ENCODE assay signal across 10 cellular contexts in genomic region chr2:98749053-98749450, GRCh38. TPM values are rescaled to one million over a fixed set of nuclear protein-coding genes. Genes with fewer than 3 reads are reported as not detected.
DNase-seq lines count a peak whose midpoint lies in the region; ATAC-seq and TF ChIP-seq lines count a peak whose summit lies in the region.
"Had no signal": no experiment of that assay in that cellular context is flagged by ENCODE, and none has a peak within 500 bp of the region (broad histone marks: within the 10 kb centered on the region; RNA-seq: fewer than 3 reads in every experiment).

No MANE protein-coding gene starts in this region.

- H3K27ac Mint-ChIP-seq in activated CD8-positive, alpha-beta memory T cell treated with anti-CD3 and anti-CD28 coated beads, Interleukin-2, amount 10 ng/mL, durations not matched to agents 7 days and 5 days = peak overlapping the region; percentile 65
- peak overlapping the region; percentile 37 to 46 for H3K27ac Mint-ChIP-seq in stimulated activated naive CD8-positive, alpha-beta T cell treated with anti-CD3 and anti-CD28 coated beads, Interleukin-15, amount 100 ng/mL, for 72 hours
- H3K27ac Mint-ChIP-seq: neural progenitor cell had no signal

- TF ChIP-seq CTCF in fibroblast of mammary gland (conservative IDR thresholded peaks at IDR 0.05; ENCODE audit: control insufficient read depth, insufficient read depth, low read depth, low read length) = no peak

- peaks cover 34% of the 10 kb centered on the region for H3K4me1 Mint-ChIP-seq in activated CD8-positive, alpha-beta memory T cell treated with anti-CD3 and anti-CD28 coated beads, Interleukin-2, amount 10 ng/mL, durations not matched to agents 7 days and 5 days
- peaks cover 37% of the 10 kb centered on the region for H3K4me1 Mint-ChIP-seq in stimulated activated naive CD8-positive, alpha-beta T cell treated with anti-CD3 and anti-CD28 coated beads, Interleukin-15, amount 100 ng/mL, for 72 hours

- ATAC-seq in activated CD8-positive, alpha-beta memory T cell treated with anti-CD3 and anti-CD28 coated beads, Interleukin-2, amount 10 ng/mL, durations not matched to agents 7 days and 5 days = peak; percentile 35
- peak; percentile 37 for ATAC-seq in stimulated activated naive CD8-positive, alpha-beta T cell treated with anti-CD3 and anti-CD28 coated beads, Interleukin-15, amount 100 ng/mL, for 72 hours
- no peak for ATAC-seq in GM18505 (IDR thresholded peaks at IDR 0.05; ENCODE audit: unreplicated experiment)

- DNase-seq in activated CD8-positive, alpha-beta memory T cell treated with anti-CD3 and anti-CD28 coated beads, Interleukin-2, amount 10 ng/mL, durations not matched to agents 7 days and 5 days = no peak
- DNase-seq in activated CD8-positive, alpha-beta memory T cell treated with anti-CD3 and anti-CD28 coated beads for 24 hours = no peak
- DNase-seq in NCI-H524 (lab: John Stamatoyannopoulos, UW) = peak; percentile 71 to 94
- DNase-seq in fibroblast of mammary gland (ENCODE audit: low read depth) = peak; percentile 38
- DNase-seq in stimulated activated naive CD8-positive, alpha-beta T cell treated with anti-CD3 and anti-CD28 coated beads, Interleukin-15, amount 100 ng/mL, for 72 hours = no peak
- no peak for DNase-seq in kidney glomerular epithelial cell (lab: John Stamatoyannopoulos, UW)
- no peak for DNase-seq in COLO668 (lab: John Stamatoyannopoulos, UW; ENCODE audit: unreplicated experiment)
- DNase-seq: NCI-H2029 treated with DMSO at 0.1 percent for 48 hours had no signal

- peak overlapping the region; percentile 20 for H3K4me3 Mint-ChIP-seq in activated CD8-positive, alpha-beta memory T cell treated with anti-CD3 and anti-CD28 coated beads, Interleukin-2, amount 10 ng/mL, durations not matched to agents 7 days and 5 days
- no peak overlapping the region for H3K4me3 Mint-ChIP-seq in stimulated activated naive CD8-positive, alpha-beta T cell treated with anti-CD3 and anti-CD28 coated beads, Interleukin-15, amount 100 ng/mL, for 72 hours
- H3K4me3 Mint-ChIP-seq: neural progenitor cell had no signal

- TF ChIP-seq POLR2A in GM18505 (IDR thresholded peaks at IDR 0.05; ENCODE audit: borderline replicate concordance, extremely low read depth, insufficient read depth, insufficient read length) = no peak

- peaks cover 1% of the 10 kb centered on the region for H3K36me3 Mint-ChIP-seq in activated CD8-positive, alpha-beta memory T cell treated with anti-CD3 and anti-CD28 coated beads, Interleukin-2, amount 10 ng/mL, durations not matched to agents 7 days and 5 days
- H3K36me3 Mint-ChIP-seq: neural progenitor cell had no signal

- no peaks in the 10 kb centered on the region for H3K27me3 Mint-ChIP-seq in activated CD8-positive, alpha-beta memory T cell treated with anti-CD3 and anti-CD28 coated beads, Interleukin-2, amount 10 ng/mL, durations not matched to agents 7 days and 5 days
- no peaks in the 10 kb centered on the region for H3K27me3 Mint-ChIP-seq in stimulated activated naive CD8-positive, alpha-beta T cell treated with anti-CD3 and anti-CD28 coated beads, Interleukin-15, amount 100 ng/mL, for 72 hours

- no peak overlapping the region for H3K4me3 ChIP-seq in fibroblast of mammary gland (ENCODE audit: control insufficient read depth, low read depth, low read length)
- H3K4me3 ChIP-seq: neural progenitor cell had no signal

- H3K9me3 Mint-ChIP-seq in activated CD8-positive, alpha-beta memory T cell treated with anti-CD3 and anti-CD28 coated beads, Interleukin-2, amount 10 ng/mL, durations not matched to agents 7 days and 5 days (ENCODE audit: low read depth) = peaks cover 3% of the 10 kb centered on the region
- H3K9me3 Mint-ChIP-seq in stimulated activated naive CD8-positive, alpha-beta T cell treated with anti-CD3 and anti-CD28 coated beads, Interleukin-15, amount 100 ng/mL, for 72 hours = peaks cover 4 to 11% of the 10 kb centered on the region in 2 donors

- CTCF ChIA-PET in activated CD8-positive, alpha-beta memory T cell treated with anti-CD3 and anti-CD28 coated beads, Interleukin-2, amount 10 ng/mL, durations not matched to agents 7 days and 5 days (lab: Charles Lee) = interaction anchor here (1.6 to 4.1 kb wide), 3 partner anchors 12 to 100 kb away, joined by 4 to 12 read pairs (median 6); no protein-coding TSS in a partner anchor

RNA-seq across cellular contexts. Expression of gene MGAT4A, which starts 18.1 kb away (rescaled TPM):
- total RNA-seq in activated CD8-positive, alpha-beta memory T cell treated with anti-CD3 and anti-CD28 coated beads, Interleukin-2, amount 10 ng/mL, durations not matched to agents 7 days and 5 days = 10 to 100 TPM; 57.4 to 72.0 TPM

Comparison
In these comparisons a context has a peak if more than half of its experiments do, and no peak if none do; other contexts are left out.
1. DNase-seq: peak in NCI-H524 (2 of 2) and fibroblast of mammary gland (single experiment); none in activated CD8-positive, alpha-beta memory T cell treated with anti-CD3 and anti-CD28 coated beads, Interleukin-2, amount 10 ng/mL, durations not matched to agents 7 days and 5 days (single experiment), activated CD8-positive, alpha-beta memory T cell treated with anti-CD3 and anti-CD28 coated beads for 24 hours (single experiment), stimulated activated naive CD8-positive, alpha-beta T cell treated with anti-CD3 and anti-CD28 coated beads, Interleukin-15, amount 100 ng/mL, for 72 hours (0 of 2), kidney glomerular epithelial cell (single experiment) and COLO668 (single experiment).